ENCODE assay signal across 1 cellular context in genomic region chr1:53398585-53399365, GRCh38.
TF ChIP-seq lines count a peak whose summit lies in the region.

No MANE protein-coding gene starts in this region.

TF ChIP-seq in H1, 55 proteins besides CTCF, POLR2A, EP300 and RAD21:
- TF ChIP-seq SRF (IDR thresholded peaks at IDR 0.05; ENCODE audit: low read depth, low read length) (no peak), JUN (IDR thresholded peaks at IDR 0.05; ENCODE audit: low read depth, low read length) (no peak), CREB1 (IDR thresholded peaks at IDR 0.05) (no peak), CBX8 (IDR thresholded peaks at IDR 0.05; ENCODE audit: borderline replicate concordance, low read depth, low read length) (no peak), TCF12 (IDR thresholded peaks at IDR 0.05; ENCODE audit: low read depth, low read length) (no peak), RNF2 (IDR thresholded peaks at IDR 0.05; ENCODE audit: borderline replicate concordance, low read depth, low read length, missing control alignments, poor library complexity, severe bottlenecking) (no peak), NRF1 (IDR thresholded peaks at IDR 0.05; ENCODE audit: low read depth, low read length) (no peak), MAFK (IDR thresholded peaks at IDR 0.05; ENCODE audit: low read depth, low read length) (no peak), KDM5A (IDR thresholded peaks at IDR 0.05; ENCODE audit: low read length) (no peak), POU5F1 (IDR thresholded peaks at IDR 0.05; ENCODE audit: low read depth, low read length) (no peak), ZNF274 (IDR thresholded peaks at IDR 0.05; ENCODE audit: borderline replicate concordance, extremely low read depth, low read length) (no peak), EZH2 (IDR thresholded peaks at IDR 0.05; ENCODE audit: low read depth, low read length, severe bottlenecking) (no peak), PHF8 (conservative IDR thresholded peaks at IDR 0.05; ENCODE audit: low read depth, low read length) (no peak), CTBP2 (IDR thresholded peaks at IDR 0.05; ENCODE audit: borderline replicate concordance, insufficient read depth, insufficient read length, low read length) (no peak), SIX5 (IDR thresholded peaks at IDR 0.05; ENCODE audit: low read depth, low read length) (no peak), SUZ12 (IDR thresholded peaks at IDR 0.05; ENCODE audit: low read length) (no peak), TEAD4 (IDR thresholded peaks at IDR 0.05; ENCODE audit: low read depth, low read length) (no peak), RFX5 (IDR thresholded peaks at IDR 0.05; ENCODE audit: borderline replicate concordance, low read depth, low read length) (no peak), CHD2 (IDR thresholded peaks at IDR 0.05; ENCODE audit: low read length) (no peak)
- TF ChIP-seq, protein P1, sequence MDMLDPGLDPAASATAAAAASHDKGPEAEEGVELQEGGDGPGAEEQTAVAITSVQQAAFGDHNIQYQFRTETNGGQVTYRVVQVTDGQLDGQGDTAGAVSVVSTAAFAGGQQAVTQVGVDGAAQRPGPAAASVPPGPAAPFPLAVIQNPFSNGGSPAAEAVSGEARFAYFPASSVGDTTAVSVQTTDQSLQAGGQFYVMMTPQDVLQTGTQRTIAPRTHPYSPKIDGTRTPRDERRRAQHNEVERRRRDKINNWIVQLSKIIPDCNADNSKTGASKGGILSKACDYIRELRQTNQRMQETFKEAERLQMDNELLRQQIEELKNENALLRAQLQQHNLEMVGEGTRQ (IDR thresholded peaks at IDR 0.05; ENCODE audit: low read length) = no peak
